ENCODE assay signal across 8 cellular contexts in genomic region chr10:4767033-4767814, GRCh38. TPM values are rescaled to one million over a fixed set of nuclear protein-coding genes. Genes with fewer than 3 reads are reported as not detected.
DNase-seq lines count a peak whose midpoint lies in the region; ATAC-seq and TF ChIP-seq lines count a peak whose summit lies in the region.

No MANE protein-coding gene starts in this region.

- H3K4me3 ChIP-seq in A673 (ENCODE audit: low read depth, low read length, poor library complexity, severe bottlenecking) (no peak overlapping the region), GM06990 (replicated peaks; ENCODE audit: low read depth, low read length) (no peak overlapping the region), SJSA1 (no peak overlapping the region), gastroesophageal sphincter (no peak overlapping the region)

- ATAC-seq in gastroesophageal sphincter (peak; percentile 34), sciatic nerve (peak; percentile 73), HG03108 (IDR thresholded peaks at IDR 0.05; ENCODE audit: unreplicated experiment) (no peak)

- CTCF ChIA-PET in A673 (lab: Charles Lee): interaction anchor here (0.7 kb wide), 2 partner anchors 44 to 410 kb away, joined by 3 read pairs; no protein-coding TSS in a partner anchor

- TSS peak; percentile 26 for BruUV-seq in A673 (replicated peaks; lab: Mats Ljungman, UMichigan)

- POLR2A ChIA-PET in A673 (lab: Charles Lee; ENCODE audit: low non-redundant PET): no interaction called here

- intact Hi-C loops in A673 (cut with micrococcal nuclease; ENCODE audit: unreplicated experiment): loop anchor here (5.0 to 10.0 kb wide), 5 partner anchors 60 to 1570 kb away; no protein-coding TSS in a partner anchor
- intact Hi-C loops in sciatic nerve (cut with DNase I): loop anchor here (5.0 kb wide), 2 partner anchors 980 to 1530 kb away; partner anchors contain the start of gene KLF6

- H3K9me3 ChIP-seq in A673 (ENCODE audit: low read depth, low read length, poor library complexity, severe bottlenecking): no peaks in the 10 kb centered on the region
- H3K9me3 ChIP-seq in SJSA1 (replicated peaks): no peaks in the 10 kb centered on the region
- no peaks in the 10 kb centered on the region for H3K9me3 ChIP-seq in gastroesophageal sphincter

- peak; percentile 80 for DNase-seq in A673 (ENCODE audit: low spot score)
- no peak for DNase-seq in GM06990 (ENCODE audit: extremely low read depth, insufficient read length)
- peak in 1 of 2 experiments; percentile 45 for DNase-seq in SJSA1 (ENCODE audit: low read depth in 1 of 2, low spot score in 2 of 2)
- no peak for DNase-seq in sciatic nerve (ENCODE audit: low spot score)
- no peak for DNase-seq in NCI-H1048 (lab: John Stamatoyannopoulos, UW)
- DNase-seq in activated T-cell treated with anti-CD3 and anti-CD28 coated beads, Interleukin-2, amount 50 U/mL, for 48 hours: no peak

- H3K27ac ChIP-seq in A673 (ENCODE audit: low read depth, low read length, poor library complexity, severe bottlenecking): peak overlapping the region; percentile 71
- H3K27ac ChIP-seq in SJSA1: peak overlapping the region; percentile 17
- H3K27ac ChIP-seq in gastroesophageal sphincter: peak overlapping the region in 2 of 4 donors; percentile 35 to 62

- TF ChIP-seq POLR2A in gastroesophageal sphincter (IDR thresholded peaks at IDR 0.05): no peak

- H3K36me3 ChIP-seq in A673 (ENCODE audit: insufficient read depth, low read length, poor library complexity, severe bottlenecking) (no peaks in the 10 kb centered on the region), GM06990 (ENCODE audit: control insufficient read depth, insufficient read depth, low read length) (no peaks in the 10 kb centered on the region), SJSA1 (no peaks in the 10 kb centered on the region), gastroesophageal sphincter (no peaks in the 10 kb centered on the region)

- no peak for TF ChIP-seq EP300 in gastroesophageal sphincter (IDR thresholded peaks at IDR 0.05)

- 36 to 48% methylated on average over 7 of the region's 7 CpGs for WGBS in gastroesophageal sphincter (ENCODE audit: low coverage in 1 of 2), 2 donors

- H3K4me1 ChIP-seq in A673 (ENCODE audit: insufficient read depth, low read length, poor library complexity, severe bottlenecking) (peaks cover 61% of the 10 kb centered on the region), SJSA1 (replicated peaks) (peaks cover 69% of the 10 kb centered on the region), gastroesophageal sphincter (peaks cover 7 to 33% (median 19%) of the 10 kb centered on the region in 3 donors)

- peak; percentile 81 for TF ChIP-seq CTCF in A673 (conservative IDR thresholded peaks at IDR 0.05; ENCODE audit: low read depth, low read length)
- TF ChIP-seq CTCF in GM06990 (IDR thresholded peaks at IDR 0.05; ENCODE audit: insufficient read depth, low read length, poor library complexity, severe bottlenecking): peak; percentile 37
- TF ChIP-seq CTCF in gastroesophageal sphincter (IDR thresholded peaks at IDR 0.05): peak; percentile 57 to 86 (median 77)

- no peaks in the 10 kb centered on the region for H3K27me3 ChIP-seq in A673 (replicated peaks; ENCODE audit: insufficient read depth, low read depth, low read length, poor library complexity)
- no peaks in the 10 kb centered on the region for H3K27me3 ChIP-seq in GM06990 (replicated peaks; ENCODE audit: control insufficient read depth, insufficient read depth, low read length)
- H3K27me3 ChIP-seq in SJSA1 (replicated peaks): no peaks in the 10 kb centered on the region
- no peaks in the 10 kb centered on the region for H3K27me3 ChIP-seq in gastroesophageal sphincter

RNA-seq across cellular contexts. Expression of gene AKR1E2, which starts 58.8 kb away (rescaled TPM):
- total RNA-seq in A673 (2021) (10.8 and 11.3 TPM in 2 replicates), gastroesophageal sphincter (10 to 100 TPM; 15.9 to 19.3 (median 16.0) TPM), sciatic nerve (25.1 TPM)
- total RNA-seq in SJSA1 (2014; rRNA removed; shearing (Covaris generic)): 17.0 and 24.5 TPM in 2 replicates
